ENCODE assay signal across 8 cellular contexts in genomic region chr22:21866821-21867527, GRCh38. TPM values are rescaled to one million over a fixed set of nuclear protein-coding genes. Genes with fewer than 3 reads are reported as not detected.
DNase-seq lines count a peak whose midpoint lies in the region; ATAC-seq, FAIRE-seq and TF ChIP-seq lines count a peak whose summit lies in the region.

No MANE protein-coding gene starts in this region.

- no peak for FAIRE-seq in frontal cortex (lab: Jason Lieb, UNC)

- no peaks in the 10 kb centered on the region for H3K9me3 ChIP-seq in effector memory CD4-positive, alpha-beta T cell (ENCODE audit: control insufficient read depth, low read length)
- H3K9me3 ChIP-seq in thoracic aorta, result no peaks in the 10 kb centered on the region

- H3K27ac ChIP-seq in effector memory CD4-positive, alpha-beta T cell (ENCODE audit: insufficient read depth, low read length, poor library complexity, severe bottlenecking), result peak overlapping the region; percentile 79
- peak overlapping the region; percentile 82 to 87 for H3K27ac ChIP-seq in thoracic aorta

- H3K36me3 ChIP-seq in effector memory CD4-positive, alpha-beta T cell (ENCODE audit: control insufficient read depth, insufficient read depth, low read length), result no peaks in the 10 kb centered on the region
- no peaks in the 10 kb centered on the region for H3K36me3 ChIP-seq in thoracic aorta

- H3K4me1 Mint-ChIP-seq in WTC11, result peaks cover 47% of the 10 kb centered on the region

- no peaks in the 10 kb centered on the region for H3K9me3 Mint-ChIP-seq in WTC11

- H3K27me3 ChIP-seq in effector memory CD4-positive, alpha-beta T cell (replicated peaks; ENCODE audit: control insufficient read depth, insufficient read depth, low read length, poor library complexity, severe bottlenecking), result no peaks in the 10 kb centered on the region
- H3K27me3 ChIP-seq in thoracic aorta (replicated peaks; ENCODE audit: insufficient read depth), result no peaks in the 10 kb centered on the region

- TF ChIP-seq CTCF in WTC11 (IDR thresholded peaks at IDR 0.05) (no peak), thoracic aorta (IDR thresholded peaks at IDR 0.05) (no peak)

- POLR2A ChIA-PET in WTC11 (lab: Charles Lee), result interaction anchor here (0.7 kb wide), 1 partner anchor 931 kb away, joined by 3 read pairs; no protein-coding TSS in a partner anchor

- H3K4me3 Mint-ChIP-seq in WTC11, result peak overlapping the region; percentile 96

- H3K27ac Mint-ChIP-seq in WTC11, result peak overlapping the region; percentile 86

- no peaks in the 10 kb centered on the region for H3K36me3 Mint-ChIP-seq in WTC11

- peak overlapping the region; percentile 96 for H3K4me3 ChIP-seq in effector memory CD4-positive, alpha-beta T cell (ENCODE audit: insufficient read depth, low read depth, low read length, poor library complexity, severe bottlenecking)
- peak overlapping the region; percentile 95 for H3K4me3 ChIP-seq in thoracic aorta

- CTCF ChIA-PET in WTC11 (lab: Charles Lee), result interaction anchor here (0.6 to 2.1 kb wide), 7 partner anchors 9 to 131 kb away, joined by 3 to 8 read pairs (median 3); no protein-coding TSS in a partner anchor

- peaks cover 10% of the 10 kb centered on the region for H3K4me1 ChIP-seq in effector memory CD4-positive, alpha-beta T cell (ENCODE audit: control insufficient read depth, insufficient read depth, low read length, poor library complexity, severe bottlenecking)
- H3K4me1 ChIP-seq in thoracic aorta (ENCODE audit: control insufficient read depth in 1 of 2, low read depth in 2 of 2), result peaks cover 18 to 46% of the 10 kb centered on the region in 2 donors

- peak; percentile 7 for DNase-seq in NCI-H1105 treated with DMSO at 0.1 percent for 48 hours (lab: John Stamatoyannopoulos, UW)
- no peak for DNase-seq in NCI-H1105 (lab: John Stamatoyannopoulos, UW)
- no peak for DNase-seq in WTC11 (ENCODE audit: low spot score)
- no peak for DNase-seq in effector memory CD4-positive, alpha-beta T cell
- peak; percentile 27 for DNase-seq in midbrain (lab: John Stamatoyannopoulos, UW)
- DNase-seq in thoracic aorta (ENCODE audit: low spot score), result no peak
- DNase-seq in frontal cortex (ENCODE audit: low spot score in 2 of 2), result no peak

- ATAC-seq in HG03175 (IDR thresholded peaks at IDR 0.05; ENCODE audit: unreplicated experiment) (peak; percentile 8), WTC11 (peak; percentile 7), thoracic aorta (ENCODE audit: insufficient number of reproducible peaks, low FRiP score, low read depth) (peak; percentile 32)

- no peaks in the 10 kb centered on the region for H3K27me3 Mint-ChIP-seq in WTC11 (ENCODE audit: low read depth)

TF ChIP-seq in WTC11, 78 proteins besides CTCF, POLR2A, EP300 and RAD21:
- TF ChIP-seq NR1H2 (CRISPR knock-in tag; IDR thresholded peaks at IDR 0.05) (no peak), GTF2I (CRISPR knock-in tag; conservative IDR thresholded peaks at IDR 0.05) (no peak), FOXP1 (CRISPR knock-in tag; IDR thresholded peaks at IDR 0.05; ENCODE audit: borderline replicate concordance) (peak; percentile 14; the same call in 1 of the 2 replicates), JUN (CRISPR knock-in tag; IDR thresholded peaks at IDR 0.05) (0 out of 2 replicates have a peak, but pooled peaks have one; percentile 16), ETV6 (CRISPR knock-in tag; IDR thresholded peaks at IDR 0.05) (0 out of 2 replicates have a peak, but pooled peaks have one; percentile 10), ZNF121 (CRISPR knock-in tag; IDR thresholded peaks at IDR 0.05) (no peak), KAT7 (CRISPR knock-in tag; IDR thresholded peaks at IDR 0.05; ENCODE audit: borderline replicate concordance) (peak; percentile 15; the same call in 1 of the 2 replicates), ZNF416 (CRISPR knock-in tag; IDR thresholded peaks at IDR 0.05) (0 out of 2 replicates have a peak, but pooled peaks have one; percentile 23)
- TF ChIP-seq, protein P1, sequence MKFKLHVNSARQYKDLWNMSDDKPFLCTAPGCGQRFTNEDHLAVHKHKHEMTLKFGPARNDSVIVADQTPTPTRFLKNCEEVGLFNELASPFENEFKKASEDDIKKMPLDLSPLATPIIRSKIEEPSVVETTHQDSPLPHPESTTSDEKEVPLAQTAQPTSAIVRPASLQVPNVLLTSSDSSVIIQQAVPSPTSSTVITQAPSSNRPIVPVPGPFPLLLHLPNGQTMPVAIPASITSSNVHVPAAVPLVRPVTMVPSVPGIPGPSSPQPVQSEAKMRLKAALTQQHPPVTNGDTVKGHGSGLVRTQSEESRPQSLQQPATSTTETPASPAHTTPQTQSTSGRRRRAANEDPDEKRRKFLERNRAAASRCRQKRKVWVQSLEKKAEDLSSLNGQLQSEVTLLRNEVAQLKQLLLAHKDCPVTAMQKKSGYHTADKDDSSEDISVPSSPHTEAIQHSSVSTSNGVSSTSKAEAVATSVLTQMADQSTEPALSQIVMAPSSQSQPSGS (CRISPR knock-in tag; IDR thresholded peaks at IDR 0.05; ENCODE audit: borderline replicate concordance, low read depth), result no peak

RNA-seq across cellular contexts. Expression of gene MAPK1, which starts 0.5 kb away (rescaled TPM):
- 87.4 to 95.9 TPM (median 91.9 TPM) in 3 replicates for total RNA-seq in WTC11 (2021)
- 10 to 100 TPM; 61.4 to 63.1 TPM for total RNA-seq in thoracic aorta
- 74.2 TPM for total RNA-seq in frontal cortex

Comparison
In these comparisons a context has a peak if more than half of its experiments do, and no peak if none do; other contexts are left out.
1. DNase-seq: peak in NCI-H1105 treated with DMSO at 0.1 percent for 48 hours (single experiment) and midbrain (single experiment); none in NCI-H1105 (single experiment), WTC11 (single experiment), effector memory CD4-positive, alpha-beta T cell (0 of 3), thoracic aorta (single experiment) and frontal cortex (0 of 2).
2. Peak in every context shown above with its lines, with median percentiles within 50 percentile points of each other: ATAC-seq.